18 cellular contexts compared by ENCODE assay signal in the genomic region with DNA sequence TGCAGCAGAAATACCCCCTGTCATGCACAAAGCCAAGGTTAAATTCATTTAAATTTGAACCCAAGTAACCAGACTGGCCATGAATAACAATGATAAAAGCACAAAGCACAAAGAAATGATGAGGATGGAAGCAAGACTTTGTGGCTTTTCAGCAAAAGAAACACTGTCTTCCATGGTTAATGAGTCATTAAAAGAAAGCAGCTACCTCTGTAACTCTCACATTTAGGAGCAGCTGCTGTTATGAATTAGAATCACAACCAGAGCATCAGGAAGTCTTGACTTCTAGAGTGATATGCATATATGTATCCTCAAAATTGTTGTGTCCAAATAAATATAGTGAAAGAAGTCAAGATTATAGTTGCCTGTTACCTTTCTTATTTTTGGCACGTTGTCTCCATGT.
DNase-seq lines count a peak whose midpoint lies in the region; ATAC-seq, FAIRE-seq and TF ChIP-seq lines count a peak whose summit lies in the region.
"Had no signal": no experiment of that assay in that cellular context is flagged by ENCODE, and none has a peak within 500 bp of the region (broad histone marks: within the 10 kb centered on the region; RNA-seq: fewer than 3 reads in every experiment).

No MANE protein-coding gene starts in this region.

- DNase-seq in LHCN-M2 (ENCODE audit: low read depth): peak; percentile 39
- DNase-seq in NCI-H1048 (lab: John Stamatoyannopoulos, UW): no peak
- DNase-seq in kidney tubule cell (ENCODE audit: low spot score): no peak
- no peak for DNase-seq in GM12892 (ENCODE audit: insufficient read length)
- DNase-seq in activated CD4-positive, alpha-beta T cell treated with anti-CD3 and anti-CD28 coated beads, Interleukin-2, amount 50 U/mL, for 4 hours: no peak
- DNase-seq: ACHN; CD4-positive, alpha-beta T cell; NCI-H1436; NCI-H2029; NCI-H2171 treated with DMSO at 0.1 percent for 48 hours; NCI-H446 treated with DMSO at 0.1 percent for 48 hours; NK-92 treated with Interleukin-12 subunit alpha and Interleukin-12 subunit beta, amount 100 ng/mL, for 24 hours; T-helper 2 cell had no signal

- TF ChIP-seq POLR2A in GM12892 (IDR thresholded peaks at IDR 0.05; ENCODE audit: low read depth, low read length): no peak

- ATAC-seq in GM18873 (IDR thresholded peaks at IDR 0.05; ENCODE audit: low FRiP score, unreplicated experiment) (peak; percentile 64), GM21423 (IDR thresholded peaks at IDR 0.05; ENCODE audit: unreplicated experiment) (peak; percentile 59), HG03135 (IDR thresholded peaks at IDR 0.05; ENCODE audit: unreplicated experiment) (peak; percentile 51)
- ATAC-seq: K562 had no signal

- no peak for FAIRE-seq in GM12892 (lab: Jason Lieb, UNC)
- FAIRE-seq: H54, K562 had no signal
